ENCODE assay signal across 17 cellular contexts in the genomic region with DNA sequence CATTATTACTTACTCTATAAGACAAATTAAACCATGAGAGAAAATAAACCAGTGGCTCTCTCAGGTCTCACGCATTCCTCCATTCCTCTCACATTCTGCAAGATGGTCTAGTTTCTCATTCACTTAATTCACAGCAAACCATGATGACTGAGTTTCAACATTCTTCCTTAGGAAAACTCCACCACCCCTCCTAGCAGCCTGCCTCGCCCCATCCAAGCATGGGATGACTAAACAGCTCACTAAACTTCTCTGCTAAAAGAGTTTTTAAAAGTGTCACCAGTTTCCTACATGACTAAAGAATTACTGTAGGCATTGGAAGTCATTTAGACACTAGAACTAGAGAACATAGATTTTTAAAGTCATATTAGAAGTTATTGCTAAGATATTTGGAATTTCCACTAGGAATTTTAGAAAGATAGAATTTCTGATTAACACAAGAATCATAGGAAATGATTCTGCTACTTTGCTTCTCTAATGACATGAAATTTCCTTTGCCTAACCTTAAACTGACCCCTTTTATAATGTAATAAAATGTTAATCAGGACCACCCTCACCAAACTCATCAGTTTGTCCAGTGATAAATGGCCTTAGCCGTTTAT. TPM values are rescaled to one million over a fixed set of nuclear protein-coding genes. Genes with fewer than 3 reads are reported as not detected.
DNase-seq lines count a peak whose midpoint lies in the region; ATAC-seq and TF ChIP-seq lines count a peak whose summit lies in the region.
"Had no signal": no experiment of that assay in that cellular context is flagged by ENCODE, and none has a peak within 500 bp of the region (broad histone marks: within the 10 kb centered on the region; RNA-seq: fewer than 3 reads in every experiment).

No MANE protein-coding gene starts in this region.

- 78% methylated on average over 1 of the region's 3 CpGs for WGBS in mesenchymal stem cell

- H3K9me3 Mint-ChIP-seq in central memory CD8-positive, alpha-beta T cell, result peaks cover 4% of the 10 kb centered on the region
- peaks cover 11% of the 10 kb centered on the region for H3K9me3 Mint-ChIP-seq in activated CD4-positive, alpha-beta T cell treated with anti-CD3 and anti-CD28 coated beads, Interleukin-2, amount 10 ng/mL, durations not matched to agents 7 days and 5 days

- no peak overlapping the region for H2BK120ac ChIP-seq in mesenchymal stem cell (ENCODE audit: low read depth, low read length)

- peaks cover 82% of the 10 kb centered on the region for H3K4me1 Mint-ChIP-seq in central memory CD8-positive, alpha-beta T cell
- H3K4me1 Mint-ChIP-seq in activated CD4-positive, alpha-beta T cell treated with anti-CD3 and anti-CD28 coated beads, Interleukin-2, amount 10 ng/mL, durations not matched to agents 7 days and 5 days, result peaks cover 56% of the 10 kb centered on the region

- DNase-seq in AG09309 (ENCODE audit: low read depth), result peak; percentile 59
- peak; percentile 64 for DNase-seq in M059J (ENCODE audit: low read depth)
- DNase-seq in central memory CD8-positive, alpha-beta T cell (ENCODE audit: low spot score in 2 of 2), result no peak
- peak; percentile 33 for DNase-seq in mesenchymal stem cell
- DNase-seq in NCI-H2171 treated with DMSO at 0.1 percent for 48 hours (lab: John Stamatoyannopoulos, UW), result no peak
- no peak for DNase-seq in Karpas-422
- no peak for DNase-seq in activated CD4-positive, alpha-beta T cell treated with anti-CD3 and anti-CD28 coated beads, Interleukin-2, amount 10 ng/mL, durations not matched to agents 7 days and 5 days
- DNase-seq: activated naive CD8-positive, alpha-beta T cell treated with anti-CD3 and anti-CD28 coated beads for 36 hours; BE2C; KG1; NCI-H187 treated with DMSO at 0.1 percent for 48 hours; stimulated activated CD4-positive, alpha-beta T cell treated with anti-CD3 and anti-CD28 coated beads, Interleukin-2, amount 100 ng/mL, for 24 hours; upper lobe of right lung had no signal

- no peak overlapping the region for H3K23ac ChIP-seq in mesenchymal stem cell (ENCODE audit: low read length in 2 of 2)

- H3K4me3 ChIP-seq in AG09309 (ENCODE audit: control insufficient read depth, low read depth, low read length) (no peak overlapping the region), mesenchymal stem cell (ENCODE audit: insufficient read depth in 1 of 2, low read depth in 1 of 2, low read length in 2 of 2) (no peak overlapping the region), Karpas-422 (ENCODE audit: low read length) (no peak overlapping the region)
- H3K4me3 ChIP-seq: coronary artery, gastroesophageal sphincter, upper lobe of right lung had no signal

- no peaks in the 10 kb centered on the region for H3K9me2 ChIP-seq in Karpas-422 (replicated peaks; ENCODE audit: insufficient read depth, low read length)

- H3K27ac Mint-ChIP-seq in central memory CD8-positive, alpha-beta T cell (ENCODE audit: low read depth), result peak overlapping the region; percentile 79
- H3K27ac Mint-ChIP-seq in activated CD4-positive, alpha-beta T cell treated with anti-CD3 and anti-CD28 coated beads, Interleukin-2, amount 10 ng/mL, durations not matched to agents 7 days and 5 days, result no peak overlapping the region
- H3K27ac Mint-ChIP-seq: activated naive CD8-positive, alpha-beta T cell treated with anti-CD3 and anti-CD28 coated beads for 36 hours; progenitor cell of endocrine pancreas had no signal

- H3K36me3 Mint-ChIP-seq in central memory CD8-positive, alpha-beta T cell (ENCODE audit: insufficient read depth), result no peaks in the 10 kb centered on the region
- peaks cover 14% of the 10 kb centered on the region for H3K36me3 Mint-ChIP-seq in activated CD4-positive, alpha-beta T cell treated with anti-CD3 and anti-CD28 coated beads, Interleukin-2, amount 10 ng/mL, durations not matched to agents 7 days and 5 days (ENCODE audit: low read depth)
- H3K36me3 Mint-ChIP-seq: activated naive CD8-positive, alpha-beta T cell treated with anti-CD3 and anti-CD28 coated beads for 36 hours had no signal

- no peak overlapping the region for H2BK12ac ChIP-seq in mesenchymal stem cell (ENCODE audit: low read length in 2 of 2)

- H4K20me1 ChIP-seq in Karpas-422 (ENCODE audit: insufficient read depth, low read depth, low read length), result no peaks in the 10 kb centered on the region

- no peak overlapping the region for H3K4ac ChIP-seq in mesenchymal stem cell (ENCODE audit: low read depth in 1 of 2, low read length in 2 of 2)

- H3K4me3 Mint-ChIP-seq in central memory CD8-positive, alpha-beta T cell, result no peak overlapping the region
- no peak overlapping the region for H3K4me3 Mint-ChIP-seq in activated CD4-positive, alpha-beta T cell treated with anti-CD3 and anti-CD28 coated beads, Interleukin-2, amount 10 ng/mL, durations not matched to agents 7 days and 5 days
- H3K4me3 Mint-ChIP-seq: activated naive CD8-positive, alpha-beta T cell treated with anti-CD3 and anti-CD28 coated beads for 36 hours had no signal

- H3K27ac ChIP-seq in mesenchymal stem cell (ENCODE audit: low read length, poor library complexity, severe bottlenecking) (no peak overlapping the region), Karpas-422 (ENCODE audit: low read length) (no peak overlapping the region)
- H3K27ac ChIP-seq: coronary artery, gastroesophageal sphincter, upper lobe of right lung had no signal

- TF ChIP-seq CTCF in AG09309 (IDR thresholded peaks at IDR 0.05; ENCODE audit: control insufficient read depth, insufficient read depth, low read depth, low read length, missing control alignments), result no peak

- H2BK15ac ChIP-seq in mesenchymal stem cell (ENCODE audit: low read depth, poor library complexity, severe bottlenecking), result no peak overlapping the region

- H3K9me3 ChIP-seq in mesenchymal stem cell (ENCODE audit: control insufficient read depth, low read length) (no peaks in the 10 kb centered on the region), Karpas-422 (ENCODE audit: low read length) (no peaks in the 10 kb centered on the region)
- H3K9me3 ChIP-seq: BE2C, gastroesophageal sphincter, upper lobe of right lung had no signal

- H4K91ac ChIP-seq in mesenchymal stem cell (ENCODE audit: low read length), result no peak overlapping the region

- CTCF ChIA-PET in activated CD4-positive, alpha-beta T cell treated with anti-CD3 and anti-CD28 coated beads, Interleukin-2, amount 10 ng/mL, durations not matched to agents 7 days and 5 days (lab: Charles Lee), result interaction anchor here (0.8 to 2.1 kb wide), 7 partner anchors 8 to 82 kb away, joined by 3 to 5 read pairs (median 3); no protein-coding TSS in a partner anchor

- H3K14ac ChIP-seq in mesenchymal stem cell (ENCODE audit: low read length in 2 of 2), result no peak overlapping the region

- H3K36me3 ChIP-seq in mesenchymal stem cell (ENCODE audit: control insufficient read depth in 1 of 2, insufficient read depth in 2 of 2, low read depth in 1 of 2, low read length in 2 of 2) (no peaks in the 10 kb centered on the region), Karpas-422 (ENCODE audit: insufficient read depth, low read length) (no peaks in the 10 kb centered on the region)
- H3K36me3 ChIP-seq: BE2C, gastroesophageal sphincter, upper lobe of right lung had no signal

- no peaks in the 10 kb centered on the region for H3K27me3 Mint-ChIP-seq in central memory CD8-positive, alpha-beta T cell
- H3K27me3 Mint-ChIP-seq in activated CD4-positive, alpha-beta T cell treated with anti-CD3 and anti-CD28 coated beads, Interleukin-2, amount 10 ng/mL, durations not matched to agents 7 days and 5 days, result peaks cover 7% of the 10 kb centered on the region

- H3K18ac ChIP-seq in mesenchymal stem cell (ENCODE audit: low read depth in 1 of 2, low read length in 2 of 2), result no peak overlapping the region

- H3K9ac ChIP-seq in mesenchymal stem cell (ENCODE audit: low read length) (peak overlapping the region; percentile 51), Karpas-422 (ENCODE audit: low read length) (no peak overlapping the region)

- ATAC-seq in central memory CD8-positive, alpha-beta T cell (replicated peaks; ENCODE audit: extremely low read depth, poor library complexity, severe bottlenecking), result no peak
- no peak for ATAC-seq in GM21717 (IDR thresholded peaks at IDR 0.05; ENCODE audit: unreplicated experiment)
- ATAC-seq: gastroesophageal sphincter, upper lobe of right lung had no signal

- H3K4me1 ChIP-seq in mesenchymal stem cell (ENCODE audit: control insufficient read depth, insufficient read depth, low read depth, low read length), result no peaks in the 10 kb centered on the region
- no peaks in the 10 kb centered on the region for H3K4me1 ChIP-seq in Karpas-422 (ENCODE audit: low read length)
- H3K4me1 ChIP-seq: BE2C, gastroesophageal sphincter, upper lobe of right lung had no signal

- POLR2A ChIA-PET in activated CD4-positive, alpha-beta T cell treated with anti-CD3 and anti-CD28 coated beads, Interleukin-2, amount 10 ng/mL, durations not matched to agents 7 days and 5 days (lab: Charles Lee), result interaction anchor here (1.3 kb wide), 1 partner anchor 10 kb away, joined by 3 read pairs; no protein-coding TSS in a partner anchor

- H3K4me2 ChIP-seq in mesenchymal stem cell (ENCODE audit: low read length, poor library complexity, severe bottlenecking) (no peak overlapping the region), Karpas-422 (ENCODE audit: low read depth, low read length, poor library complexity, severe bottlenecking) (no peak overlapping the region)

- H3K79me2 ChIP-seq in Karpas-422 (ENCODE audit: low read length), result no peaks in the 10 kb centered on the region

- H3K27me3 ChIP-seq in mesenchymal stem cell (ENCODE audit: control insufficient read depth in 1 of 2, insufficient read depth in 1 of 2, low read length in 2 of 2), result peaks cover 0 to 5% of the 10 kb centered on the region in 2 experiments
- no peaks in the 10 kb centered on the region for H3K27me3 ChIP-seq in Karpas-422 (ENCODE audit: low read length)
- H3K27me3 ChIP-seq: upper lobe of right lung had no signal

- H4K8ac ChIP-seq in mesenchymal stem cell (ENCODE audit: low read length), result no peak overlapping the region

- no peak overlapping the region for H2AFZ ChIP-seq in mesenchymal stem cell (ENCODE audit: low read depth, low read length)
- H2AFZ ChIP-seq in Karpas-422 (ENCODE audit: low read length), result no peak overlapping the region

- no peak overlapping the region for H2AK5ac ChIP-seq in mesenchymal stem cell (ENCODE audit: low read length, severe bottlenecking)

- H3K79me1 ChIP-seq in mesenchymal stem cell (replicated peaks; ENCODE audit: low read length, poor library complexity, severe bottlenecking), result no peaks in the 10 kb centered on the region

- H2BK5ac ChIP-seq in mesenchymal stem cell (ENCODE audit: low read depth, low read length, poor library complexity, severe bottlenecking), result no peak overlapping the region

RNA-seq across cellular contexts. Expression of gene ESM1, which starts 5.5 kb away (rescaled TPM):
- total RNA-seq in M059J (2014; rRNA removed; shearing (Covaris generic)), result 0.37 and 1.1 TPM in 2 replicates
- 0.11 TPM for polyA plus RNA-seq in mesenchymal stem cell (2013, experiment 1 of 2)
- polyA plus RNA-seq in mesenchymal stem cell (2013, experiment 2 of 2), result 0.08 TPM
- total RNA-seq in Karpas-422 (2014; rRNA removed; shearing (Covaris generic); ENCODE audit: low replicate concordance), result not detected in 2 replicates
- not detected for total RNA-seq in activated CD4-positive, alpha-beta T cell treated with anti-CD3 and anti-CD28 coated beads, Interleukin-2, amount 10 ng/mL, durations not matched to agents 7 days and 5 days
- total RNA-seq: activated naive CD8-positive, alpha-beta T cell treated with anti-CD3 and anti-CD28 coated beads for 36 hours; progenitor cell of endocrine pancreas had no signal

RNA-seq across cellular contexts. Expression of gene GZMK, which starts 33.2 kb away (rescaled TPM):
- not detected in 2 replicates for total RNA-seq in M059J (2014; rRNA removed; shearing (Covaris generic))
- 0.07 TPM for polyA plus RNA-seq in mesenchymal stem cell (2013, experiment 1 of 2)
- polyA plus RNA-seq in mesenchymal stem cell (2013, experiment 2 of 2), result 0.04 TPM
- not detected in 2 replicates for total RNA-seq in Karpas-422 (2014; rRNA removed; shearing (Covaris generic); ENCODE audit: low replicate concordance)
- under 1 TPM in 1 of 2 experiments, not detected in 1; 0.27 TPM for total RNA-seq in activated CD4-positive, alpha-beta T cell treated with anti-CD3 and anti-CD28 coated beads, Interleukin-2, amount 10 ng/mL, durations not matched to agents 7 days and 5 days
- total RNA-seq: progenitor cell of endocrine pancreas had no signal

Comparison
In these comparisons a context has a peak if more than half of its experiments do, and no peak if none do; other contexts are left out.
1. DNase-seq: peak in AG09309 (single experiment), M059J (single experiment) and mesenchymal stem cell (single experiment); none in central memory CD8-positive, alpha-beta T cell (0 of 2), NCI-H2171 treated with DMSO at 0.1 percent for 48 hours (single experiment), Karpas-422 (single experiment) and activated CD4-positive, alpha-beta T cell treated with anti-CD3 and anti-CD28 coated beads, Interleukin-2, amount 10 ng/mL, durations not matched to agents 7 days and 5 days (single experiment).